ENCODE assay signal across 29 cellular contexts in genomic region chr5:80646926-80647325, GRCh38.
"Had no signal": no experiment of that assay in that cellular context is flagged by ENCODE, and none has a peak within 500 bp of the region (broad histone marks: within the 10 kb centered on the region; RNA-seq: fewer than 3 reads in every experiment).

No MANE protein-coding gene starts in this region.

- H3K4me3 ChIP-seq: colonic mucosa, gastroesophageal sphincter, heart left ventricle, left lung, right lobe of liver, stomach, thyroid gland, vagina had no signal

- H3K9me3 Mint-ChIP-seq: naive thymus-derived CD4-positive, alpha-beta T cell had no signal

- DNase-seq: colonic mucosa; effector CD8-positive, alpha-beta T cell; endodermal cell; foreskin fibroblast; heart left ventricle; hippocampal formation; left cardiac atrium; left lung; mesenchymal stem cell; midbrain; naive thymus-derived CD4-positive, alpha-beta T cell; nephron progenitor cell; right lobe of liver; small intestine; stimulated activated CD4-positive, alpha-beta T cell treated with anti-CD3 and anti-CD28 coated beads, Interleukin-15, amount 100 ng/mL, for 24 hours; stimulated activated CD4-positive, alpha-beta T cell treated with anti-CD3 and anti-CD28 coated beads, Interleukin-4, amount 100 ng/mL, for 1 hour; stimulated activated CD8-positive, alpha-beta memory T cell treated with anti-CD3 and anti-CD28 coated beads, Interleukin-4, amount 100 ng/mL, for 48 hours; stimulated activated naive CD4-positive, alpha-beta T cell treated with Interleukin-2 at 50 U/mL for 16 hours; stomach; thyroid gland; trophoblast cell had no signal

- H2AFZ ChIP-seq: parathyroid adenoma had no signal

- H3K27ac Mint-ChIP-seq: dendritic cell treated with granulocyte-macrophage colony-stimulating factor and Interleukin-4, amounts not matched to agents 40 ng/mL and 50 ng/mL, for 4 days; endodermal cell; nephron progenitor cell; progenitor cell of endocrine pancreas had no signal

- H3K4me3 Mint-ChIP-seq: dendritic cell treated with granulocyte-macrophage colony-stimulating factor and Interleukin-4, amounts not matched to agents 40 ng/mL and 50 ng/mL, for 4 days; endodermal cell; naive thymus-derived CD4-positive, alpha-beta T cell; nephron progenitor cell had no signal

- H3K9me3 ChIP-seq: colonic mucosa, gastroesophageal sphincter, heart left ventricle, left lung, neutrophil, right lobe of liver, stomach, thyroid gland, vagina had no signal

- H3K4me1 ChIP-seq: colonic mucosa, gastroesophageal sphincter, heart left ventricle, parathyroid adenoma, right lobe of liver, stomach, thyroid gland, vagina had no signal

- H3K27me3 ChIP-seq: colonic mucosa, gastroesophageal sphincter, heart left ventricle, left lung, neutrophil, right lobe of liver, stomach, thyroid gland, vagina had no signal

- H3K36me3 ChIP-seq: colonic mucosa, thyroid gland, vagina had no signal

- H3K27me3 Mint-ChIP-seq: dendritic cell treated with granulocyte-macrophage colony-stimulating factor and Interleukin-4, amounts not matched to agents 40 ng/mL and 50 ng/mL, for 4 days; naive thymus-derived CD4-positive, alpha-beta T cell; progenitor cell of endocrine pancreas had no signal

- H3K9ac ChIP-seq: parathyroid adenoma had no signal

- H3K27ac ChIP-seq: colonic mucosa, epithelial cell of prostate, gastroesophageal sphincter, heart left ventricle, left lung, parathyroid adenoma, right lobe of liver, stomach, thyroid gland, vagina had no signal

- ATAC-seq: esophagus mucosa; gastroesophageal sphincter; heart left ventricle; left cardiac atrium; left lung; naive thymus-derived CD4-positive, alpha-beta T cell; right lobe of liver had no signal
